12 cellular contexts compared by ENCODE assay signal in the genomic region with DNA sequence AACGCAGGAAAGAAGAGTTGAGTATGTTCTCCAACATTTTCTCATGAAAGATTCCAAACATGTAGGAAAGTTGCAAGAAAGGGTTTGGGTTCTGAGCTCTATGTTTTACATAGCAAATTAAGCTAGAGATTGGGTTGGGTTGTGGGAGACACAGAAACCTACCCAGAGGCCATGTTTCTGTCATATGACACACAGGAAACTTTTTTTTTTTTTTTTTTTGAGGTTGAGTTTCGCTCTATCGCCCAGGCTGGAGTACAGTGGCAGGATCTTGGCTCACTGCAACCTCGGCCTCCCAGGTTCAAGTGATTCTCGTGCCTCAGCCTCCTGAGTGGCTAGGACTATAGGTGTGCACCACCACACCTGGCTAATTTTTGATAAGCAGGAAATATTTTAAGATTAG. TPM values are rescaled to one million over a fixed set of nuclear protein-coding genes. Genes with fewer than 3 reads are reported as not detected.
DNase-seq lines count a peak whose midpoint lies in the region; ATAC-seq and TF ChIP-seq lines count a peak whose summit lies in the region.
"Had no signal": no experiment of that assay in that cellular context is flagged by ENCODE, and none has a peak within 500 bp of the region (broad histone marks: within the 10 kb centered on the region; RNA-seq: fewer than 3 reads in every experiment).

No MANE protein-coding gene starts in this region.

- H3K4me3 ChIP-seq in SK-N-SH (ENCODE audit: low read depth in 2 of 2, low read length in 1 of 2), result peak overlapping the region in 1 of 2 experiments; percentile 57; a peak in 2 of 4 replicates
- H3K4me3 ChIP-seq: A549 had no signal

- CTCF ChIA-PET in SK-N-SH (lab: Yijun Ruan, JAX), result interaction anchor here (6.5 kb wide), 1 partner anchor 17 kb away, joined by 34 read pairs; no protein-coding TSS in a partner anchor

- H3K9ac ChIP-seq in SK-N-SH, result peak overlapping the region; percentile 38; the same call in 1 of the 2 replicates

- 88% methylated on average over 5 of the region's 5 CpGs for WGBS in SK-N-SH (ENCODE audit: low lambda C conversion rate)

- TF ChIP-seq EP300 in SK-N-SH (IDR thresholded peaks at IDR 0.05; ENCODE audit: borderline replicate concordance in 1 of 2, low read depth in 1 of 2, low read length in 1 of 2), result no peak

- H3K4me3 Mint-ChIP-seq in IgD-negative memory B cell, result peak overlapping the region; percentile 22 to 93 (median 68)
- H3K4me3 Mint-ChIP-seq in dendritic cell treated with granulocyte-macrophage colony-stimulating factor and Interleukin-4, amounts not matched to agents 40 ng/mL and 50 ng/mL, for 4 days, result no peak overlapping the region
- peak overlapping the region; percentile 21 to 29 for H3K4me3 Mint-ChIP-seq in stimulated activated naive B cell treated with anti-CD40 and anti-IgM and Interleukin-4, amounts not matched to agents 10 μg/mL and 1 μg/mL and 100 μg/mL, for 72 hours

- peaks cover 47% of the 10 kb centered on the region for H3K79me2 ChIP-seq in SK-N-SH (ENCODE audit: insufficient read depth)

- H3K4me1 ChIP-seq in SK-N-SH (ENCODE audit: control insufficient read depth in 1 of 2, insufficient read depth in 2 of 2, low read depth in 1 of 2, low read length in 1 of 2), result peaks cover 11 to 18% of the 10 kb centered on the region in 2 experiments; a peak in 3 of 4 replicates
- H3K4me1 ChIP-seq: A549 had no signal

- peaks cover 36 to 45% (median 45%) of the 10 kb centered on the region in 3 donors for H3K4me1 Mint-ChIP-seq in IgD-negative memory B cell
- peaks cover 57% of the 10 kb centered on the region for H3K4me1 Mint-ChIP-seq in dendritic cell treated with granulocyte-macrophage colony-stimulating factor and Interleukin-4, amounts not matched to agents 40 ng/mL and 50 ng/mL, for 4 days (ENCODE audit: low read depth)
- peaks cover 30 to 69% of the 10 kb centered on the region in 2 donors for H3K4me1 Mint-ChIP-seq in stimulated activated naive B cell treated with anti-CD40 and anti-IgM and Interleukin-4, amounts not matched to agents 10 μg/mL and 1 μg/mL and 100 μg/mL, for 72 hours

- no peak for ATAC-seq in SK-N-SH treated with all-trans-retinoic acid at 6 μM for 48 hours
- peak; percentile 53 to 60 for ATAC-seq in stimulated activated naive B cell treated with anti-CD40 and anti-IgM and Interleukin-4, amounts not matched to agents 10 μg/mL and 1 μg/mL and 100 μg/mL, for 72 hours (replicated peaks)
- ATAC-seq in GM21390 (IDR thresholded peaks at IDR 0.05; ENCODE audit: unreplicated experiment), result no peak
- ATAC-seq in GM19397 (IDR thresholded peaks at IDR 0.05; ENCODE audit: unreplicated experiment), result no peak
- no peak for ATAC-seq in GM21576 (IDR thresholded peaks at IDR 0.05; ENCODE audit: unreplicated experiment)
- ATAC-seq: A549 had no signal

- H4K20me1 ChIP-seq in SK-N-SH (ENCODE audit: insufficient read depth), result no peaks in the 10 kb centered on the region

- H3K27ac ChIP-seq in SK-N-SH (ENCODE audit: low read depth in 2 of 2, low read length in 1 of 2), result peak overlapping the region; percentile 87 to 99
- H3K27ac ChIP-seq: A549, psoas muscle had no signal

- no peaks in the 10 kb centered on the region for H3K9me2 ChIP-seq in SK-N-SH

- H3K9me3 ChIP-seq in SK-N-SH, result no peaks in the 10 kb centered on the region
- H3K9me3 ChIP-seq: A549, psoas muscle had no signal

- intact Hi-C loops in dendritic cell treated with granulocyte-macrophage colony-stimulating factor and Interleukin-4, amounts not matched to agents 40 ng/mL and 50 ng/mL, for 4 days (cut with micrococcal nuclease), result no loop called here

- H3K27ac Mint-ChIP-seq in IgD-negative memory B cell, result peak overlapping the region; percentile 24 to 98 (median 92)
- H3K27ac Mint-ChIP-seq in dendritic cell treated with granulocyte-macrophage colony-stimulating factor and Interleukin-4, amounts not matched to agents 40 ng/mL and 50 ng/mL, for 4 days, result peak overlapping the region; percentile 73
- H3K27ac Mint-ChIP-seq in stimulated activated naive B cell treated with anti-CD40 and anti-IgM and Interleukin-4, amounts not matched to agents 10 μg/mL and 1 μg/mL and 100 μg/mL, for 72 hours, result peak overlapping the region; percentile 85

- peaks cover 7% of the 10 kb centered on the region for H3K36me3 Mint-ChIP-seq in IgD-negative memory B cell
- H3K36me3 Mint-ChIP-seq in dendritic cell treated with granulocyte-macrophage colony-stimulating factor and Interleukin-4, amounts not matched to agents 40 ng/mL and 50 ng/mL, for 4 days (ENCODE audit: low read depth), result peaks cover 67% of the 10 kb centered on the region
- H3K36me3 Mint-ChIP-seq in stimulated activated naive B cell treated with anti-CD40 and anti-IgM and Interleukin-4, amounts not matched to agents 10 μg/mL and 1 μg/mL and 100 μg/mL, for 72 hours, result peaks cover 49 to 78% of the 10 kb centered on the region in 2 donors

- TF ChIP-seq RAD21 in SK-N-SH (IDR thresholded peaks at IDR 0.05; ENCODE audit: low read length), result no peak

- H3K4me2 ChIP-seq in SK-N-SH, result peak overlapping the region; percentile 84
- H3K4me2 ChIP-seq: A549 had no signal

- POLR2A ChIA-PET in SK-N-SH (lab: Yijun Ruan, JAX), result interaction anchor here (0.6 to 0.7 kb wide), 3 partner anchors 14 to 269 kb away, joined by 3 read pairs; no protein-coding TSS in a partner anchor

- DNase-seq in SK-N-SH, result no peak
- DNase-seq in stimulated activated naive B cell treated with anti-CD40 and anti-IgM and Interleukin-4, amounts not matched to agents 10 μg/mL and 1 μg/mL and 100 μg/mL, for 72 hours, result no peak
- DNase-seq: activated gamma-delta T cell, GF-D8, psoas muscle had no signal

- no peaks in the 10 kb centered on the region for H3K9me3 Mint-ChIP-seq in IgD-negative memory B cell
- no peaks in the 10 kb centered on the region for H3K9me3 Mint-ChIP-seq in dendritic cell treated with granulocyte-macrophage colony-stimulating factor and Interleukin-4, amounts not matched to agents 40 ng/mL and 50 ng/mL, for 4 days
- peaks cover 0 to 7% of the 10 kb centered on the region in 2 donors for H3K9me3 Mint-ChIP-seq in stimulated activated naive B cell treated with anti-CD40 and anti-IgM and Interleukin-4, amounts not matched to agents 10 μg/mL and 1 μg/mL and 100 μg/mL, for 72 hours

- no peak for TF ChIP-seq CTCF in SK-N-SH (IDR thresholded peaks at IDR 0.05)

- H2AFZ ChIP-seq in SK-N-SH (ENCODE audit: low read depth), result peak overlapping the region; percentile 77

- no peaks in the 10 kb centered on the region for H3K27me3 ChIP-seq in SK-N-SH (ENCODE audit: insufficient read depth)

- H3K36me3 ChIP-seq in SK-N-SH (replicated peaks in 1 of 2; ENCODE audit: control insufficient read depth in 1 of 2, insufficient read depth in 2 of 2, low read length in 1 of 2), result no peaks in the 10 kb centered on the region

- no peaks in the 10 kb centered on the region for H3K27me3 Mint-ChIP-seq in IgD-negative memory B cell
- no peaks in the 10 kb centered on the region for H3K27me3 Mint-ChIP-seq in dendritic cell treated with granulocyte-macrophage colony-stimulating factor and Interleukin-4, amounts not matched to agents 40 ng/mL and 50 ng/mL, for 4 days
- H3K27me3 Mint-ChIP-seq in stimulated activated naive B cell treated with anti-CD40 and anti-IgM and Interleukin-4, amounts not matched to agents 10 μg/mL and 1 μg/mL and 100 μg/mL, for 72 hours, result no peaks in the 10 kb centered on the region

- H3F3A ChIP-seq in SK-N-SH (replicated peaks; ENCODE audit: insufficient read depth), result peaks cover 29% of the 10 kb centered on the region

TF ChIP-seq in SK-N-SH, 30 proteins besides CTCF, POLR2A, EP300 and RAD21 (continues in another document):
- TF ChIP-seq SIN3A (IDR thresholded peaks at IDR 0.05; ENCODE audit: borderline replicate concordance, low read depth, low read length), result no peak
- TF ChIP-seq RXRA (IDR thresholded peaks at IDR 0.05; ENCODE audit: borderline replicate concordance, low read depth), result no peak
- TF ChIP-seq JUND (IDR thresholded peaks at IDR 0.05), result no peak
- TF ChIP-seq EZH2phosphoT487 (IDR thresholded peaks at IDR 0.05; ENCODE audit: borderline replicate concordance, low read depth), result no peak
- no peak for TF ChIP-seq FOXJ3 (CRISPR knock-in tag; IDR thresholded peaks at IDR 0.05)
- no peak for TF ChIP-seq TAF1 (IDR thresholded peaks at IDR 0.05; ENCODE audit: borderline replicate concordance, low read depth, low read length)
- no peak for TF ChIP-seq TEAD4 (IDR thresholded peaks at IDR 0.05; ENCODE audit: borderline replicate concordance, insufficient read depth)
- no peak for TF ChIP-seq NFIC (IDR thresholded peaks at IDR 0.05; ENCODE audit: borderline replicate concordance)
- no peak for TF ChIP-seq ELF1 (IDR thresholded peaks at IDR 0.05)

TF ChIP-seq in SK-N-SH treated with all-trans-retinoic acid at 6 μM for 48 hours, 23 proteins besides CTCF, POLR2A, EP300 and RAD21 (continues in another document):
- no peak for TF ChIP-seq GLIS3 (CRISPR knock-in tag; IDR thresholded peaks at IDR 0.05)
- TF ChIP-seq ZFP30 (CRISPR knock-in tag; IDR thresholded peaks at IDR 0.05), result no peak
- TF ChIP-seq ESRRG (CRISPR knock-in tag; IDR thresholded peaks at IDR 0.05), result no peak
- TF ChIP-seq CSDC2 (CRISPR knock-in tag; IDR thresholded peaks at IDR 0.05), result no peak
- TF ChIP-seq, protein P1, sequence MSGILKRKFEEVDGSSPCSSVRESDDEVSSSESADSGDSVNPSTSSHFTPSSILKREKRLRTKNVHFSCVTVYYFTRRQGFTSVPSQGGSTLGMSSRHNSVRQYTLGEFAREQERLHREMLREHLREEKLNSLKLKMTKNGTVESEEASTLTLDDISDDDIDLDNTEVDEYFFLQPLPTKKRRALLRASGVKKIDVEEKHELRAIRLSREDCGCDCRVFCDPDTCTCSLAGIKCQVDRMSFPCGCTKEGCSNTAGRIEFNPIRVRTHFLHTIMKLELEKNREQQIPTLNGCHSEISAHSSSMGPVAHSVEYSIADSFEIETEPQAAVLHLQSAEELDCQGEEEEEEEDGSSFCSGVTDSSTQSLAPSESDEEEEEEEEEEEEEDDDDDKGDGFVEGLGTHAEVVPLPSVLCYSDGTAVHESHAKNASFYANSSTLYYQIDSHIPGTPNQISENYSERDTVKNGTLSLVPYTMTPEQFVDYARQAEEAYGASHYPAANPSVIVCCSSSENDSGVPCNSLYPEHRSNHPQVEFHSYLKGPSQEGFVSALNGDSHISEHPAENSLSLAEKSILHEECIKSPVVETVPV (CRISPR knock-in tag; IDR thresholded peaks at IDR 0.05), result no peak
- TF ChIP-seq, protein P2, sequence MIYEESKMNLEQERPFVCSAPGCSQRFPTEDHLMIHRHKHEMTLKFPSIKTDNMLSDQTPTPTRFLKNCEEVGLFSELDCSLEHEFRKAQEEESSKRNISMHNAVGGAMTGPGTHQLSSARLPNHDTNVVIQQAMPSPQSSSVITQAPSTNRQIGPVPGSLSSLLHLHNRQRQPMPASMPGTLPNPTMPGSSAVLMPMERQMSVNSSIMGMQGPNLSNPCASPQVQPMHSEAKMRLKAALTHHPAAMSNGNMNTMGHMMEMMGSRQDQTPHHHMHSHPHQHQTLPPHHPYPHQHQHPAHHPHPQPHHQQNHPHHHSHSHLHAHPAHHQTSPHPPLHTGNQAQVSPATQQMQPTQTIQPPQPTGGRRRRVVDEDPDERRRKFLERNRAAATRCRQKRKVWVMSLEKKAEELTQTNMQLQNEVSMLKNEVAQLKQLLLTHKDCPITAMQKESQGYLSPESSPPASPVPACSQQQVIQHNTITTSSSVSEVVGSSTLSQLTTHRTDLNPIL (CRISPR knock-in tag; IDR thresholded peaks at IDR 0.05; ENCODE audit: low read depth), result no peak

RNA-seq across cellular contexts. Expression of a gene that starts 57.6 kb away (rescaled TPM):
- polyA plus RNA-seq in SK-N-SH (2012; rRNA removed) (20.6 and 24.1 TPM in 2 replicates), IgD-negative memory B cell (26.9 TPM)
- polyA plus RNA-seq in SK-N-SH (2012; cell fraction: cytosol; rRNA removed), result 17.3 and 18.3 TPM in 2 replicates
- 39.5 and 50.7 TPM in 2 replicates for polyA plus RNA-seq in SK-N-SH (2012; cell fraction: nucleus; rRNA removed)

Comparison
In these comparisons a context has a peak if more than half of its experiments do, and no peak if none do; other contexts are left out.
1. ATAC-seq: peak in stimulated activated naive B cell treated with anti-CD40 and anti-IgM and Interleukin-4, amounts not matched to agents 10 μg/mL and 1 μg/mL and 100 μg/mL, for 72 hours (2 of 2); none in SK-N-SH treated with all-trans-retinoic acid at 6 μM for 48 hours (single experiment), GM21390 (single experiment), GM19397 (single experiment) and GM21576 (single experiment).
2. Peak in every context shown above with its lines, with median percentiles within 50 percentile points of each other: H3K27ac Mint-ChIP-seq.